In genomic region chr9:96604005-96604320, GRCh38 we compare ENCODE assay signal across 13 cellular contexts. TPM values are rescaled to one million over a fixed set of nuclear protein-coding genes. Genes with fewer than 3 reads are reported as not detected.
DNase-seq lines count a peak whose midpoint lies in the region; ATAC-seq, FAIRE-seq and TF ChIP-seq lines count a peak whose summit lies in the region.
"Had no signal": no experiment of that assay in that cellular context is flagged by ENCODE, and none has a peak within 500 bp of the region (broad histone marks: within the 10 kb centered on the region; RNA-seq: fewer than 3 reads in every experiment).

No MANE protein-coding gene starts in this region.

- no peak for TF ChIP-seq POLR2A in right lobe of liver (IDR thresholded peaks at IDR 0.05)

- H3K36me3 Mint-ChIP-seq in endodermal cell (ENCODE audit: low read depth): peaks cover 10% of the 10 kb centered on the region
- no peaks in the 10 kb centered on the region for H3K36me3 Mint-ChIP-seq in activated CD4-positive, alpha-beta T cell treated with anti-CD3 and anti-CD28 coated beads for 36 hours (ENCODE audit: low read depth)
- no peaks in the 10 kb centered on the region for H3K36me3 Mint-ChIP-seq in activated naive CD4-positive, alpha-beta T cell treated with anti-CD3 and anti-CD28 coated beads for 36 hours (ENCODE audit: low read depth)

- H3K27ac ChIP-seq in endodermal cell (ENCODE audit: low read depth, low read length) (no peak overlapping the region), right lobe of liver (peak overlapping the region; percentile 17 to 87 (median 67)), stomach smooth muscle (ENCODE audit: low read length) (peak overlapping the region; percentile 46)

- H3K4me3 Mint-ChIP-seq in endodermal cell: no peak overlapping the region
- H3K4me3 Mint-ChIP-seq in activated CD4-positive, alpha-beta T cell treated with anti-CD3 and anti-CD28 coated beads for 36 hours: no peak overlapping the region
- H3K4me3 Mint-ChIP-seq in activated naive CD4-positive, alpha-beta T cell treated with anti-CD3 and anti-CD28 coated beads for 36 hours: no peak overlapping the region
- H3K4me3 Mint-ChIP-seq: dendritic cell treated with granulocyte-macrophage colony-stimulating factor and Interleukin-4, amounts not matched to agents 40 ng/mL and 50 ng/mL, for 4 days; GM23338 had no signal

- WGBS in endodermal cell (ENCODE audit: insufficient coverage in 1 of 2, insufficient read length in 1 of 2), 2 experiments: 94 to 97% methylated on average over 3 of the region's 3 CpGs
- 9% methylated on average over 3 of the region's 3 CpGs for WGBS in right lobe of liver (ENCODE audit: insufficient coverage, low coverage, low lambda C conversion rate, missing lambda C conversion rate)

- intact Hi-C loops in right lobe of liver (cut with DNase I): no loop called here
- intact Hi-C loops in activated CD4-positive, alpha-beta T cell treated with anti-CD3 and anti-CD28 coated beads for 36 hours (cut with DNase I, micrococcal nuclease): no loop called here
- intact Hi-C loops in activated naive CD4-positive, alpha-beta T cell treated with anti-CD3 and anti-CD28 coated beads for 36 hours (cut with micrococcal nuclease): no loop called here

- H3K9ac ChIP-seq in endodermal cell (ENCODE audit: extremely low read depth, low read length, poor library complexity, severe bottlenecking) (no peak overlapping the region), stomach smooth muscle (ENCODE audit: low read length in 2 of 2) (no peak overlapping the region)

- H3K36me3 ChIP-seq in endodermal cell (ENCODE audit: control insufficient read depth, insufficient read depth, low read length): no peaks in the 10 kb centered on the region
- H3K36me3 ChIP-seq in right lobe of liver: no peaks in the 10 kb centered on the region
- H3K36me3 ChIP-seq in stomach smooth muscle (ENCODE audit: control insufficient read depth in 2 of 2, insufficient read depth in 2 of 2, low read length in 2 of 2): no peaks in the 10 kb centered on the region
- H3K36me3 ChIP-seq: BE2C had no signal

- TF ChIP-seq CTCF in endodermal cell (conservative IDR thresholded peaks at IDR 0.05): no peak
- TF ChIP-seq CTCF in right lobe of liver (IDR thresholded peaks at IDR 0.05): no peak

- DNase-seq in GM04503 (ENCODE audit: low read depth) (peak; percentile 63), endodermal cell (no peak), right lobe of liver (peak in 2 of 3 donors; percentile 32 to 78), dedifferentiated amniotic fluid mesenchymal stem cell (ENCODE audit: extremely low spot score) (no peak), GM19239 (ENCODE audit: insufficient read length, low spot score) (no peak)
- DNase-seq in activated CD4-positive, alpha-beta T cell treated with anti-CD3 and anti-CD28 coated beads for 36 hours: no peak
- no peak for DNase-seq in activated naive CD4-positive, alpha-beta T cell treated with anti-CD3 and anti-CD28 coated beads for 36 hours
- DNase-seq: BE2C; NK-92 treated with Interleukin-12 subunit alpha and Interleukin-12 subunit beta, amount 100 ng/mL, for 24 hours; stimulated activated CD4-positive, alpha-beta T cell treated with anti-CD3 and anti-CD28 coated beads, Interleukin-15, amount 100 ng/mL, for 24 hours had no signal

- no peaks in the 10 kb centered on the region for H3K27me3 Mint-ChIP-seq in endodermal cell (ENCODE audit: insufficient read depth)
- peaks cover 12% of the 10 kb centered on the region for H3K27me3 Mint-ChIP-seq in activated CD4-positive, alpha-beta T cell treated with anti-CD3 and anti-CD28 coated beads for 36 hours
- H3K27me3 Mint-ChIP-seq in activated naive CD4-positive, alpha-beta T cell treated with anti-CD3 and anti-CD28 coated beads for 36 hours (ENCODE audit: low read depth): peaks cover 4% of the 10 kb centered on the region

- H3K9me3 ChIP-seq in endodermal cell (ENCODE audit: control insufficient read depth, low read length): no peaks in the 10 kb centered on the region
- H3K9me3 ChIP-seq in right lobe of liver: no peaks in the 10 kb centered on the region
- H3K9me3 ChIP-seq in stomach smooth muscle (ENCODE audit: control insufficient read depth in 2 of 2, low read length in 2 of 2): no peaks in the 10 kb centered on the region
- H3K9me3 ChIP-seq: BE2C had no signal

- ATAC-seq in right lobe of liver: peak; percentile 89 to 94 (median 90)
- ATAC-seq in activated CD4-positive, alpha-beta T cell treated with anti-CD3 and anti-CD28 coated beads for 36 hours: no peak
- ATAC-seq: GM23338 had no signal

- POLR2A ChIA-PET in activated CD4-positive, alpha-beta T cell treated with anti-CD3 and anti-CD28 coated beads for 36 hours (lab: Charles Lee): no interaction called here

- CTCF ChIA-PET in activated CD4-positive, alpha-beta T cell treated with anti-CD3 and anti-CD28 coated beads for 36 hours (lab: Charles Lee): no interaction called here
- CTCF ChIA-PET in activated naive CD4-positive, alpha-beta T cell treated with anti-CD3 and anti-CD28 coated beads for 36 hours (lab: Charles Lee): no interaction called here

- H3K27ac Mint-ChIP-seq in endodermal cell: peak overlapping the region; percentile 4
- no peak overlapping the region for H3K27ac Mint-ChIP-seq in activated CD4-positive, alpha-beta T cell treated with anti-CD3 and anti-CD28 coated beads for 36 hours
- no peak overlapping the region for H3K27ac Mint-ChIP-seq in activated naive CD4-positive, alpha-beta T cell treated with anti-CD3 and anti-CD28 coated beads for 36 hours
- H3K27ac Mint-ChIP-seq: dendritic cell treated with granulocyte-macrophage colony-stimulating factor and Interleukin-4, amounts not matched to agents 40 ng/mL and 50 ng/mL, for 4 days; GM23338 had no signal

- H3K4me1 Mint-ChIP-seq in endodermal cell: peaks cover 6% of the 10 kb centered on the region
- H3K4me1 Mint-ChIP-seq in activated CD4-positive, alpha-beta T cell treated with anti-CD3 and anti-CD28 coated beads for 36 hours: no peaks in the 10 kb centered on the region
- no peaks in the 10 kb centered on the region for H3K4me1 Mint-ChIP-seq in activated naive CD4-positive, alpha-beta T cell treated with anti-CD3 and anti-CD28 coated beads for 36 hours (ENCODE audit: low read depth)

- H3K4me3 ChIP-seq in endodermal cell (ENCODE audit: low read length): no peak overlapping the region
- H3K4me3 ChIP-seq in right lobe of liver: peak overlapping the region in 2 of 3 donors; percentile 12 to 28
- no peak overlapping the region for H3K4me3 ChIP-seq in stomach smooth muscle (ENCODE audit: low read length in 2 of 2)
- H3K4me3 ChIP-seq: GM23338 had no signal

- H3K27me3 ChIP-seq in endodermal cell (ENCODE audit: control insufficient read depth, insufficient read depth, low read length, poor library complexity, severe bottlenecking): no peaks in the 10 kb centered on the region
- no peaks in the 10 kb centered on the region for H3K27me3 ChIP-seq in right lobe of liver
- no peaks in the 10 kb centered on the region for H3K27me3 ChIP-seq in stomach smooth muscle (ENCODE audit: control insufficient read depth in 1 of 2, insufficient read depth in 2 of 2, low read length in 2 of 2)
- H3K27me3 ChIP-seq: BE2C had no signal

- H3K4me1 ChIP-seq in endodermal cell (ENCODE audit: control insufficient read depth, insufficient read depth, low read length) (no peaks in the 10 kb centered on the region), right lobe of liver (peaks cover 0 to 15% (median 7%) of the 10 kb centered on the region in 4 donors), stomach smooth muscle (ENCODE audit: control insufficient read depth, insufficient read depth, low read length) (no peaks in the 10 kb centered on the region)

- FAIRE-seq in GM19239 (lab: Jason Lieb, UNC): no peak

- H3K9me3 Mint-ChIP-seq in endodermal cell: peaks cover 4% of the 10 kb centered on the region
- H3K9me3 Mint-ChIP-seq in activated CD4-positive, alpha-beta T cell treated with anti-CD3 and anti-CD28 coated beads for 36 hours (ENCODE audit: low read depth): no peaks in the 10 kb centered on the region
- no peaks in the 10 kb centered on the region for H3K9me3 Mint-ChIP-seq in activated naive CD4-positive, alpha-beta T cell treated with anti-CD3 and anti-CD28 coated beads for 36 hours
- H3K9me3 Mint-ChIP-seq: dendritic cell treated with granulocyte-macrophage colony-stimulating factor and Interleukin-4, amounts not matched to agents 40 ng/mL and 50 ng/mL, for 4 days; GM23338 had no signal

RNA-seq across cellular contexts. Expression of gene CDC14B, which starts 15.7 kb away (rescaled TPM):
- total RNA-seq in endodermal cell (10 to 100 TPM; 47.5 to 48.3 TPM), right lobe of liver (10 to 100 TPM; 13.7 to 38.0 (median 25.7) TPM)
- polyA plus RNA-seq in endodermal cell (2013, experiment 1 of 2): 16.4 TPM
- 17.9 TPM for polyA plus RNA-seq in endodermal cell (2013, experiment 2 of 2)
- 1 to 10 TPM; 1.1 to 1.5 TPM for total RNA-seq in activated CD4-positive, alpha-beta T cell treated with anti-CD3 and anti-CD28 coated beads for 36 hours
- under 1 TPM; 0.62 to 0.89 TPM for total RNA-seq in activated naive CD4-positive, alpha-beta T cell treated with anti-CD3 and anti-CD28 coated beads for 36 hours

RNA-seq across cellular contexts. Expression of gene PRXL2C, which starts 51.2 kb away (rescaled TPM):
- total RNA-seq in endodermal cell (1 to 10 TPM; 2.5 to 4.9 TPM), right lobe of liver (10 to 100 TPM in 1 of 6 experiments, 1 to 10 TPM in 5; 2.9 to 10.7 (median 5.6) TPM)
- polyA plus RNA-seq in endodermal cell (2013, experiment 1 of 2): 2.9 TPM
- polyA plus RNA-seq in endodermal cell (2013, experiment 2 of 2): 3.2 TPM
- 1 to 10 TPM; 5.5 to 7.5 TPM for total RNA-seq in activated CD4-positive, alpha-beta T cell treated with anti-CD3 and anti-CD28 coated beads for 36 hours
- 1 to 10 TPM; 4.0 to 4.8 TPM for total RNA-seq in activated naive CD4-positive, alpha-beta T cell treated with anti-CD3 and anti-CD28 coated beads for 36 hours

Comparison
In these comparisons a context has a peak if more than half of its experiments do, and no peak if none do; other contexts are left out.
1. DNase-seq: peak in GM04503 (single experiment) and right lobe of liver (2 of 3); none in endodermal cell (single experiment), dedifferentiated amniotic fluid mesenchymal stem cell (single experiment), activated CD4-positive, alpha-beta T cell treated with anti-CD3 and anti-CD28 coated beads for 36 hours (single experiment), activated naive CD4-positive, alpha-beta T cell treated with anti-CD3 and anti-CD28 coated beads for 36 hours (single experiment) and GM19239 (single experiment).
2. H3K4me3 ChIP-seq: peak in right lobe of liver (2 of 3); none in endodermal cell (single experiment) and stomach smooth muscle (0 of 2).
3. RNA of gene CDC14B, which starts 15.7 kb away (total RNA-seq): 47.5 to 48.3 TPM in endodermal cell and 13.7 to 38.0 TPM in right lobe of liver; 1.1 to 1.5 TPM in activated CD4-positive, alpha-beta T cell treated with anti-CD3 and anti-CD28 coated beads for 36 hours and 0.62 to 0.89 TPM in activated naive CD4-positive, alpha-beta T cell treated with anti-CD3 and anti-CD28 coated beads for 36 hours; every median in the first group is over 4 times any median in the second.